ENCODE assay signal across 23 cellular contexts in genomic region chr5:179778591-179778990, GRCh38. TPM values are rescaled to one million over a fixed set of nuclear protein-coding genes. Genes with fewer than 3 reads are reported as not detected.
"Had no signal": no experiment of that assay in that cellular context is flagged by ENCODE, and none has a peak within 500 bp of the region (broad histone marks: within the 10 kb centered on the region; RNA-seq: fewer than 3 reads in every experiment).

No MANE protein-coding gene starts in this region.

- H3K4me1 ChIP-seq: gastrocnemius medialis, right lobe of liver, vagina had no signal

- H3K27ac ChIP-seq: gastrocnemius medialis, hepatocyte, left ventricle myocardium inferior, right lobe of liver, upper lobe of left lung, vagina had no signal

- H3K4me3 Mint-ChIP-seq: activated CD8-positive, alpha-beta memory T cell treated with anti-CD3 and anti-CD28 coated beads, Interleukin-2, amount 10 ng/mL, durations not matched to agents 7 days and 5 days; activated CD8-positive, alpha-beta T cell treated with anti-CD3 and anti-CD28 coated beads, Interleukin-2, amount 10 ng/mL, durations not matched to agents 7 days and 5 days; activated naive CD4-positive, alpha-beta T cell treated with anti-CD3 and anti-CD28 coated beads for 36 hours; central memory CD8-positive, alpha-beta T cell; natural killer cell treated with Interleukin-12 subunit alpha and Interleukin-12 subunit beta and Interleukin-15 and Interleukin-18, amount 100 ng/mL, for 72 hours; stimulated activated naive CD8-positive, alpha-beta T cell treated with anti-CD3 and anti-CD28 coated beads, Interleukin-15, amount 100 ng/mL, for 72 hours; T-helper 17 cell; WTC11 had no signal

- DNase-seq: activated CD8-positive, alpha-beta memory T cell treated with anti-CD3 and anti-CD28 coated beads, Interleukin-2, amount 10 ng/mL, durations not matched to agents 7 days and 5 days; activated CD8-positive, alpha-beta T cell treated with anti-CD3 and anti-CD28 coated beads, Interleukin-2, amount 10 ng/mL, durations not matched to agents 7 days and 5 days; activated effector memory CD4-positive, alpha-beta T cell treated with anti-CD3 and anti-CD28 coated beads, Interleukin-2, amount 50 U/mL, for 16 hours; activated naive CD4-positive, alpha-beta T cell treated with anti-CD3 and anti-CD28 coated beads for 36 hours; effector CD4-positive, alpha-beta T cell; erythroblast; gastrocnemius medialis; islet precursor cell; left ventricle myocardium inferior; mucosa of descending colon; right lobe of liver; stimulated activated CD4-positive, alpha-beta T cell treated with anti-CD3 and anti-CD28 coated beads, Interleukin-12 subunit alpha, Interleukin-12 subunit beta, amount 100 ng/mL, for 4 hours; stimulated activated CD4-positive, alpha-beta T cell treated with anti-CD3 and anti-CD28 coated beads, Interleukin-4, amount 100 ng/mL, for 1 hour; stimulated activated naive CD8-positive, alpha-beta T cell treated with anti-CD3 and anti-CD28 coated beads, Interleukin-15, amount 100 ng/mL, for 72 hours; substantia nigra; T-helper 17 cell; T1000; upper lobe of left lung had no signal

- H3K9me3 Mint-ChIP-seq: activated naive CD4-positive, alpha-beta T cell treated with anti-CD3 and anti-CD28 coated beads for 36 hours; central memory CD8-positive, alpha-beta T cell; natural killer cell treated with Interleukin-12 subunit alpha and Interleukin-12 subunit beta and Interleukin-15 and Interleukin-18, amount 100 ng/mL, for 72 hours; stimulated activated naive CD8-positive, alpha-beta T cell treated with anti-CD3 and anti-CD28 coated beads, Interleukin-15, amount 100 ng/mL, for 72 hours; WTC11 had no signal

- H3K4me1 Mint-ChIP-seq: activated CD8-positive, alpha-beta memory T cell treated with anti-CD3 and anti-CD28 coated beads, Interleukin-2, amount 10 ng/mL, durations not matched to agents 7 days and 5 days; central memory CD8-positive, alpha-beta T cell; stimulated activated naive CD8-positive, alpha-beta T cell treated with anti-CD3 and anti-CD28 coated beads, Interleukin-15, amount 100 ng/mL, for 72 hours; WTC11 had no signal

- ATAC-seq: activated CD8-positive, alpha-beta memory T cell treated with anti-CD3 and anti-CD28 coated beads, Interleukin-2, amount 10 ng/mL, durations not matched to agents 7 days and 5 days; activated CD8-positive, alpha-beta T cell treated with anti-CD3 and anti-CD28 coated beads, Interleukin-2, amount 10 ng/mL, durations not matched to agents 7 days and 5 days; gastrocnemius medialis; natural killer cell treated with Interleukin-12 subunit alpha and Interleukin-12 subunit beta and Interleukin-15 and Interleukin-18, amount 100 ng/mL, for 72 hours; stimulated activated naive CD8-positive, alpha-beta T cell treated with anti-CD3 and anti-CD28 coated beads, Interleukin-15, amount 100 ng/mL, for 72 hours; T-helper 17 cell; WTC11 had no signal

- H3K27me3 Mint-ChIP-seq: activated CD8-positive, alpha-beta memory T cell treated with anti-CD3 and anti-CD28 coated beads, Interleukin-2, amount 10 ng/mL, durations not matched to agents 7 days and 5 days; central memory CD8-positive, alpha-beta T cell; natural killer cell treated with Interleukin-12 subunit alpha and Interleukin-12 subunit beta and Interleukin-15 and Interleukin-18, amount 100 ng/mL, for 72 hours; stimulated activated naive CD8-positive, alpha-beta T cell treated with anti-CD3 and anti-CD28 coated beads, Interleukin-15, amount 100 ng/mL, for 72 hours; T-helper 17 cell had no signal

- H3K4me3 ChIP-seq: gastrocnemius medialis, hepatocyte, left ventricle myocardium inferior, mucosa of descending colon, right lobe of liver, upper lobe of left lung, vagina had no signal

- H3K27ac Mint-ChIP-seq: activated CD8-positive, alpha-beta memory T cell treated with anti-CD3 and anti-CD28 coated beads, Interleukin-2, amount 10 ng/mL, durations not matched to agents 7 days and 5 days; activated CD8-positive, alpha-beta T cell treated with anti-CD3 and anti-CD28 coated beads, Interleukin-2, amount 10 ng/mL, durations not matched to agents 7 days and 5 days; activated naive CD4-positive, alpha-beta T cell treated with anti-CD3 and anti-CD28 coated beads for 36 hours; stimulated activated naive CD8-positive, alpha-beta T cell treated with anti-CD3 and anti-CD28 coated beads, Interleukin-15, amount 100 ng/mL, for 72 hours; T-helper 17 cell; WTC11 had no signal

- H3K27me3 ChIP-seq: gastrocnemius medialis, hepatocyte, right lobe of liver, upper lobe of left lung, vagina had no signal

- H3K9me3 ChIP-seq: gastrocnemius medialis, left ventricle myocardium inferior, mucosa of descending colon, right lobe of liver, upper lobe of left lung, vagina had no signal

RNA-seq across cellular contexts. Expression of gene LTC4S, which starts 15.2 kb away (rescaled TPM):
- total RNA-seq: hepatocyte had no signal
